ENCODE assay signal across 1 cellular context in the genomic region with DNA sequence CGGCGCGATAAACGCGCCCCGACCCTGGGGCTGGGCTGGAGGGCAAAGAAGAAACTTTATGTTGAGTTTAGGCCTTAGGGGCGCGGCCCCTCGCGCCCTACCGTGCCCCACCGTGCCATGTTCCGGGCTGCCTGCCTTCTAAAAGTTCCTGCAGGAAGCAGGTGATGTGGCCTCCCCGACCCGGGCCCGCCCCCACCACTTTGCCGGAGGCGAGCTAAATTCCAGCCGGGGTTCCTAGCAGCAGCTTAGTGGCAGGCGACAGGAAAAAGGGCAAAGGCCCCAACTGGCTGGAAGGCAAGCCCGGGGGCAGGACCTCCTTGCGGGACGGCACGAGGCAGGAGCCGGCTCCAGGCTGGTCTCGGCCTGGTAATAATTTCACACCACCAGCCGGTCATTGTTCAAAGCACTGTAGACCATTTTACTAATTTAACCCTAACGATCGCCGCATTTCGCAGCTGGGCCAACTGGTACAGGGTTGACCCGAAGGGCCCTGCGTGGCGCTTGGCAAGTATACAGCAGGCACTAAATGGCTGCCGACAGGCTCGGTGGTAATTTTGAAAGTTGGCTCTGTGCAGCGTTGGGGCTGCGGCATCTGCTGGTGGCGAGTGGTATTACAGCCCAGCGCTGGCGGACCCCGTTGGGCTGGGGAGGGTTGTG.
TF ChIP-seq lines count a peak whose summit lies in the region.

No MANE protein-coding gene starts in this region.

TF ChIP-seq in H1, 55 proteins besides CTCF, POLR2A, EP300 and RAD21 (continued from another document):
- TF ChIP-seq TEAD4 (IDR thresholded peaks at IDR 0.05; ENCODE audit: low read depth, low read length) = 0 out of 2 replicates have a peak, but pooled peaks have one; percentile 2
- TF ChIP-seq BRCA1 (IDR thresholded peaks at IDR 0.05; ENCODE audit: low read depth, low read length) = no peak
- TF ChIP-seq RNF2 (IDR thresholded peaks at IDR 0.05; ENCODE audit: borderline replicate concordance, low read depth, low read length, missing control alignments, poor library complexity, severe bottlenecking) = no peak
- peak; percentile 64; the same call in 1 of the 2 replicates for TF ChIP-seq YY1 (IDR thresholded peaks at IDR 0.05; ENCODE audit: low read depth, low read length)
- peak; percentile 88; the same call in 1 of the 2 replicates for TF ChIP-seq KDM1A (IDR thresholded peaks at IDR 0.05; ENCODE audit: borderline replicate concordance, low read length)
